Comparison of ENCODE assay signal across 19 cellular contexts in genomic region chr17:67496286-67496685, GRCh38.
"Had no signal": no experiment of that assay in that cellular context is flagged by ENCODE, and none has a peak within 500 bp of the region (broad histone marks: within the 10 kb centered on the region; RNA-seq: fewer than 3 reads in every experiment).

No MANE protein-coding gene starts in this region.

- H3K36me3 ChIP-seq: esophagus squamous epithelium had no signal

- H3K36me3 Mint-ChIP-seq: brain, type B pancreatic cell had no signal

- H3K27ac Mint-ChIP-seq: activated T-cell treated with anti-CD3 and anti-CD28 coated beads, Interleukin-2, amount 50 U/mL, for 24 hours; stimulated activated memory B cell treated with anti-CD40 and anti-IgM and Interleukin-4, amounts not matched to agents 10 μg/mL and 1 μg/mL and 100 μg/mL, for 72 hours; T-helper 2 cell treated with Interferon-gamma antibody and Interleukin-4, amounts not matched to agents 5 μg/mL and 100 μg/mL, for 36 hours; type B pancreatic cell had no signal

- H3K9me3 ChIP-seq: esophagus squamous epithelium had no signal

- DNase-seq: activated CD4-positive, alpha-beta T cell treated with anti-CD3 and anti-CD28 coated beads, Interleukin-2, amount 50 U/mL, for 48 hours; activated CD4-positive, CD25-positive, alpha-beta regulatory T cell treated with anti-CD3 and anti-CD28 coated beads, Interleukin-2, amount 50 U/mL, for 72 hours; activated effector memory CD4-positive, alpha-beta T cell treated with anti-CD3 and anti-CD28 coated beads, Interleukin-2, amount 50 U/mL, for 16 hours; activated T-cell treated with anti-CD3 and anti-CD28 coated beads, Interleukin-2, amount 50 U/mL, for 24 hours; amniotic stem cell; cortex of kidney; effector CD4-positive, alpha-beta T cell; esophagus squamous epithelium; foreskin keratinocyte; glutamatergic neuron; left colon; retina; stimulated activated CD4-positive, alpha-beta T cell treated with anti-CD3 and anti-CD28 coated beads, Interleukin-2, amount 100 ng/mL, for 48 hours had no signal

- H3K27me3 Mint-ChIP-seq: activated naive CD4-positive, alpha-beta T cell treated with anti-CD3 and anti-CD28 coated beads, Interleukin-2, amount 50 U/mL, for 24 hours; activated T-cell treated with anti-CD3 and anti-CD28 coated beads, Interleukin-2, amount 50 U/mL, for 24 hours; central memory CD8-positive, alpha-beta T cell; stimulated activated memory B cell treated with anti-CD40 and anti-IgM and Interleukin-4, amounts not matched to agents 10 μg/mL and 1 μg/mL and 100 μg/mL, for 72 hours had no signal

- H3K4me3 Mint-ChIP-seq: activated naive CD4-positive, alpha-beta T cell treated with anti-CD3 and anti-CD28 coated beads, Interleukin-2, amount 50 U/mL, for 24 hours; activated T-cell treated with anti-CD3 and anti-CD28 coated beads, Interleukin-2, amount 50 U/mL, for 24 hours; brain; central memory CD8-positive, alpha-beta T cell; stimulated activated memory B cell treated with anti-CD40 and anti-IgM and Interleukin-4, amounts not matched to agents 10 μg/mL and 1 μg/mL and 100 μg/mL, for 72 hours; T-helper 2 cell treated with Interferon-gamma antibody and Interleukin-4, amounts not matched to agents 5 μg/mL and 100 μg/mL, for 36 hours; type B pancreatic cell had no signal

- H3K27ac ChIP-seq: esophagus squamous epithelium, foreskin keratinocyte had no signal

- H3K9me3 Mint-ChIP-seq: activated naive CD4-positive, alpha-beta T cell treated with anti-CD3 and anti-CD28 coated beads, Interleukin-2, amount 50 U/mL, for 24 hours; central memory CD8-positive, alpha-beta T cell; T-helper 2 cell treated with Interferon-gamma antibody and Interleukin-4, amounts not matched to agents 5 μg/mL and 100 μg/mL, for 36 hours; type B pancreatic cell had no signal

- H3K4me3 ChIP-seq: esophagus squamous epithelium had no signal

- ATAC-seq: foreskin keratinocyte; left colon; stimulated activated memory B cell treated with anti-CD40 and anti-IgM and Interleukin-4, amounts not matched to agents 10 μg/mL and 1 μg/mL and 100 μg/mL, for 72 hours had no signal

- H3K27me3 ChIP-seq: esophagus squamous epithelium, foreskin keratinocyte had no signal
